In genomic region chr11:118398797-118399564, GRCh38 we compare ENCODE assay signal across 9 cellular contexts. TPM values are rescaled to one million over a fixed set of nuclear protein-coding genes. Genes with fewer than 3 reads are reported as not detected.
DNase-seq lines count a peak whose midpoint lies in the region; ATAC-seq and TF ChIP-seq lines count a peak whose summit lies in the region.
"Had no signal": no experiment of that assay in that cellular context is flagged by ENCODE, and none has a peak within 500 bp of the region (broad histone marks: within the 10 kb centered on the region; RNA-seq: fewer than 3 reads in every experiment).

No MANE protein-coding gene starts in this region.

- intact Hi-C loops in breast epithelium (cut with DNase I; ENCODE audit: low total_unique reads), result no loop called here

- H3K27me3 ChIP-seq in breast epithelium (no peaks in the 10 kb centered on the region), hepatocyte (no peaks in the 10 kb centered on the region)

- peaks cover 25% of the 10 kb centered on the region for H3K79me2 ChIP-seq in hepatocyte

- whole genome bisulfite sequencing in hepatocyte (ENCODE audit: low lambda C conversion rate, missing lambda C conversion rate), result 78% methylated on average over 3 of the region's 3 CpGs

- H3K36me3 ChIP-seq in breast epithelium (no peaks in the 10 kb centered on the region), hepatocyte (replicated peaks; ENCODE audit: insufficient read depth, low read depth) (no peaks in the 10 kb centered on the region)

- no peak overlapping the region for H3K4me3 ChIP-seq in breast epithelium
- no peak overlapping the region for H3K4me3 ChIP-seq in hepatocyte

- H3K9me3 ChIP-seq in breast epithelium (no peaks in the 10 kb centered on the region), hepatocyte (ENCODE audit: low read depth) (no peaks in the 10 kb centered on the region)

- no peak for TF ChIP-seq POLR2A in breast epithelium (IDR thresholded peaks at IDR 0.05)

- H3K27ac ChIP-seq in breast epithelium (peak overlapping the region; percentile 0 to 14), hepatocyte (no peak overlapping the region)

- no peak overlapping the region for H3K4me2 ChIP-seq in hepatocyte

- TF ChIP-seq CTCF in breast epithelium (IDR thresholded peaks at IDR 0.05) (no peak), hepatocyte (IDR thresholded peaks at IDR 0.05; ENCODE audit: poor library complexity) (no peak)

- peaks cover 11% of the 10 kb centered on the region for H4K20me1 ChIP-seq in hepatocyte (ENCODE audit: insufficient read depth, poor library complexity, severe bottlenecking)

- peak; percentile 54 for ATAC-seq in GM21526 (IDR thresholded peaks at IDR 0.05; ENCODE audit: low FRiP score, unreplicated experiment)
- ATAC-seq in GM19023 (IDR thresholded peaks at IDR 0.05; ENCODE audit: unreplicated experiment), result no peak

- H3K4me1 ChIP-seq in breast epithelium (peaks cover 7 to 11% of the 10 kb centered on the region in 2 donors), hepatocyte (ENCODE audit: insufficient read depth) (peaks cover 11% of the 10 kb centered on the region)

- no peak overlapping the region for H2AFZ ChIP-seq in hepatocyte

- DNase-seq in T follicular helper cell (ENCODE audit: low read depth), result peak; percentile 58
- no peak for DNase-seq in breast epithelium (ENCODE audit: low spot score in 2 of 2)
- peak; percentile 48 for DNase-seq in stimulated activated CD4-positive, alpha-beta T cell treated with anti-CD3 and anti-CD28 coated beads, Interleukin-1b, Interleukin-23, amount 100 ng/mL, for 48 hours
- DNase-seq in GDM1 (lab: John Stamatoyannopoulos, UW), result no peak
- no peak for DNase-seq in hepatocyte (ENCODE audit: low spot score)
- no peak for DNase-seq in putamen (ENCODE audit: low spot score)

- H3K9me2 ChIP-seq in hepatocyte (replicated peaks; ENCODE audit: insufficient read depth), result no peaks in the 10 kb centered on the region

RNA-seq across cellular contexts. Expression of gene ATP5MG, which starts 2.4 kb away (rescaled TPM):
- total RNA-seq in breast epithelium (10 to 100 TPM; 45.1 to 66.4 (median 56.0) TPM), hepatocyte (64.7 and 68.1 TPM in 2 replicates)
- polyA plus RNA-seq in hepatocyte, result 431 and 471 TPM in 2 replicates

RNA-seq across cellular contexts. Expression of gene KMT2A, which starts 37.3 kb away (rescaled TPM):
- total RNA-seq in breast epithelium (10 to 100 TPM; 67.4 to 100.0 (median 79.6) TPM), hepatocyte (29.1 and 30.6 TPM in 2 replicates)
- polyA plus RNA-seq in hepatocyte, result 23.0 and 25.9 TPM in 2 replicates

RNA-seq across cellular contexts. Expression of gene UBE4A, which starts 39.6 kb away (rescaled TPM):
- 10 to 100 TPM; 39.0 to 51.5 (median 51.5) TPM for total RNA-seq in breast epithelium
- total RNA-seq in hepatocyte, result 57.5 and 61.5 TPM in 2 replicates
- polyA plus RNA-seq in hepatocyte, result 19.7 and 22.4 TPM in 2 replicates

RNA-seq across cellular contexts. Expression of gene CD3G, which starts 54.8 kb away (rescaled TPM):
- total RNA-seq in breast epithelium, result 100 to 1,000 TPM in 1 of 3 donors, 1 to 10 TPM in 1, under 1 TPM in 1; 0.80 to 122 (median 1.2) TPM
- total RNA-seq in hepatocyte, result 0.50 and 1.1 TPM in 2 replicates
- polyA plus RNA-seq in hepatocyte, result 0.11 and 0.60 TPM in 2 replicates
- total RNA-seq: fibroblast of lung had no signal
- polyA plus RNA-seq: fibroblast of lung had no signal

RNA-seq across cellular contexts. Expression of gene CD3D, which starts 56.5 kb away (rescaled TPM):
- total RNA-seq in breast epithelium (1 to 10 TPM; 2.6 to 4.8 (median 3.5) TPM), hepatocyte (0.92 and 2.3 TPM in 2 replicates)
- 1.8 and 3.6 TPM in 2 replicates for polyA plus RNA-seq in hepatocyte
- total RNA-seq: fibroblast of lung had no signal
- polyA plus RNA-seq: fibroblast of lung had no signal

Comparison
In these comparisons a context has a peak if more than half of its experiments do, and no peak if none do; other contexts are left out.
1. DNase-seq: peak in T follicular helper cell (single experiment) and stimulated activated CD4-positive, alpha-beta T cell treated with anti-CD3 and anti-CD28 coated beads, Interleukin-1b, Interleukin-23, amount 100 ng/mL, for 48 hours (single experiment); none in breast epithelium (0 of 2), GDM1 (single experiment), hepatocyte (single experiment) and putamen (single experiment).